In genomic region chr10:77800738-77801266, GRCh38 we compare ENCODE assay signal across 14 cellular contexts.
DNase-seq lines count a peak whose midpoint lies in the region; ATAC-seq and TF ChIP-seq lines count a peak whose summit lies in the region.
"Had no signal": no experiment of that assay in that cellular context is flagged by ENCODE, and none has a peak within 500 bp of the region (broad histone marks: within the 10 kb centered on the region; RNA-seq: fewer than 3 reads in every experiment).

No MANE protein-coding gene starts in this region.

- intact Hi-C loops in activated CD4-positive, alpha-beta memory T cell treated with anti-CD3 and anti-CD28 coated beads for 36 hours (cut with micrococcal nuclease) = loop anchor here (1.0 kb wide), 2 partner anchors 31 to 35 kb away; no protein-coding TSS in a partner anchor
- intact Hi-C loops in esophagus muscularis mucosa (cut with DNase I) = no loop called here

- no peak for TF ChIP-seq POLR2A in esophagus muscularis mucosa (IDR thresholded peaks at IDR 0.05; ENCODE audit: low read depth)

- peak; percentile 43 for DNase-seq in activated effector memory CD4-positive, alpha-beta T cell treated with anti-CD3 and anti-CD28 coated beads, Interleukin-2, amount 50 U/mL, for 16 hours
- DNase-seq in activated effector memory CD4-positive, alpha-beta T cell treated with Interleukin-2 at 50 U/mL for 16 hours = no peak
- DNase-seq in activated CD4-positive, alpha-beta memory T cell treated with anti-CD3 and anti-CD28 coated beads for 36 hours = no peak
- DNase-seq in effector memory CD8-positive, alpha-beta T cell = no peak
- no peak for DNase-seq in stimulated activated effector memory CD8-positive, alpha-beta T cell treated with anti-CD3 and anti-CD28 coated beads, Interleukin-12 subunit alpha, Interleukin-12 subunit beta, amount 100 ng/mL, for 72 hours (ENCODE audit: low spot score in 2 of 2)
- DNase-seq in foreskin keratinocyte (no peak), EL (no peak), esophagus muscularis mucosa (ENCODE audit: extremely low spot score) (no peak)
- DNase-seq: cerebellar nuclear complex, COR-L47, NCI-H1417 treated with DMSO at 0.1 percent for 48 hours, NCI-H2171 treated with DMSO at 0.1 percent for 48 hours, RPMI8226, uterus had no signal

- H3K4me3 ChIP-seq in esophagus muscularis mucosa = no peak overlapping the region
- H3K4me3 ChIP-seq: uterus had no signal

- peaks cover 60 to 99% (median 87%) of the 10 kb centered on the region in 4 donors for H3K36me3 ChIP-seq in esophagus muscularis mucosa
- H3K36me3 ChIP-seq: uterus had no signal

- H3K4me3 Mint-ChIP-seq in activated CD4-positive, alpha-beta memory T cell treated with anti-CD3 and anti-CD28 coated beads for 36 hours = no peak overlapping the region
- H3K4me3 Mint-ChIP-seq in effector memory CD8-positive, alpha-beta T cell = peak overlapping the region; percentile 0 to 51
- H3K4me3 Mint-ChIP-seq in stimulated activated effector memory CD8-positive, alpha-beta T cell treated with anti-CD3 and anti-CD28 coated beads, Interleukin-12 subunit alpha, Interleukin-12 subunit beta, amount 100 ng/mL, for 72 hours = peak overlapping the region; percentile 45

- H3K27me3 ChIP-seq in foreskin keratinocyte (no peaks in the 10 kb centered on the region), esophagus muscularis mucosa (no peaks in the 10 kb centered on the region)
- H3K27me3 ChIP-seq: uterus had no signal

- POLR2A ChIA-PET in activated CD4-positive, alpha-beta memory T cell treated with anti-CD3 and anti-CD28 coated beads for 36 hours (lab: Charles Lee) = no interaction called here

- peaks cover 18% of the 10 kb centered on the region for H3K4me1 Mint-ChIP-seq in activated CD4-positive, alpha-beta memory T cell treated with anti-CD3 and anti-CD28 coated beads for 36 hours (ENCODE audit: low read depth)
- H3K4me1 Mint-ChIP-seq in effector memory CD8-positive, alpha-beta T cell (ENCODE audit: low read depth in 2 of 2) = peaks cover 17 to 34% of the 10 kb centered on the region in 2 donors
- peaks cover 58% of the 10 kb centered on the region for H3K4me1 Mint-ChIP-seq in stimulated activated effector memory CD8-positive, alpha-beta T cell treated with anti-CD3 and anti-CD28 coated beads, Interleukin-12 subunit alpha, Interleukin-12 subunit beta, amount 100 ng/mL, for 72 hours

- WGBS in esophagus muscularis mucosa = 86% methylated on average over 5 of the region's 5 CpGs

- H3K27ac ChIP-seq in foreskin keratinocyte (no peak overlapping the region), esophagus muscularis mucosa (replicated peaks in 1 of 4) (no peak overlapping the region)
- H3K27ac ChIP-seq: uterus had no signal

- H3K9me3 ChIP-seq in esophagus muscularis mucosa = no peaks in the 10 kb centered on the region
- H3K9me3 ChIP-seq: uterus had no signal

- TF ChIP-seq CTCF in foreskin keratinocyte (conservative IDR thresholded peaks at IDR 0.05) (no peak), esophagus muscularis mucosa (IDR thresholded peaks at IDR 0.05) (no peak)

- no peak for ATAC-seq in effector memory CD8-positive, alpha-beta T cell (replicated peaks)
- ATAC-seq in stimulated activated effector memory CD8-positive, alpha-beta T cell treated with anti-CD3 and anti-CD28 coated beads, Interleukin-12 subunit alpha, Interleukin-12 subunit beta, amount 100 ng/mL, for 72 hours = peak; percentile 47
- no peak for ATAC-seq in foreskin keratinocyte

- no peaks in the 10 kb centered on the region for H3K36me3 Mint-ChIP-seq in activated CD4-positive, alpha-beta memory T cell treated with anti-CD3 and anti-CD28 coated beads for 36 hours
- peaks cover 32% of the 10 kb centered on the region for H3K36me3 Mint-ChIP-seq in effector memory CD8-positive, alpha-beta T cell (ENCODE audit: insufficient read depth)
- peaks cover 53% of the 10 kb centered on the region for H3K36me3 Mint-ChIP-seq in stimulated activated effector memory CD8-positive, alpha-beta T cell treated with anti-CD3 and anti-CD28 coated beads, Interleukin-12 subunit alpha, Interleukin-12 subunit beta, amount 100 ng/mL, for 72 hours

- CTCF ChIA-PET in activated CD4-positive, alpha-beta memory T cell treated with anti-CD3 and anti-CD28 coated beads for 36 hours (lab: Charles Lee) = no interaction called here

- H3K4me1 ChIP-seq in foreskin keratinocyte = no peaks in the 10 kb centered on the region
- H3K4me1 ChIP-seq in esophagus muscularis mucosa = no peaks in the 10 kb centered on the region
- H3K4me1 ChIP-seq: uterus had no signal

- TF ChIP-seq EP300 in esophagus muscularis mucosa (IDR thresholded peaks at IDR 0.05) = no peak

- peak overlapping the region; percentile 46 for H3K27ac Mint-ChIP-seq in activated CD4-positive, alpha-beta memory T cell treated with anti-CD3 and anti-CD28 coated beads for 36 hours
- peak overlapping the region; percentile 72 to 94 for H3K27ac Mint-ChIP-seq in effector memory CD8-positive, alpha-beta T cell
- peak overlapping the region; percentile 88 for H3K27ac Mint-ChIP-seq in stimulated activated effector memory CD8-positive, alpha-beta T cell treated with anti-CD3 and anti-CD28 coated beads, Interleukin-12 subunit alpha, Interleukin-12 subunit beta, amount 100 ng/mL, for 72 hours

- no peaks in the 10 kb centered on the region for H3K27me3 Mint-ChIP-seq in activated CD4-positive, alpha-beta memory T cell treated with anti-CD3 and anti-CD28 coated beads for 36 hours
- H3K27me3 Mint-ChIP-seq in effector memory CD8-positive, alpha-beta T cell = no peaks in the 10 kb centered on the region

- no peaks in the 10 kb centered on the region for H3K9me3 Mint-ChIP-seq in activated CD4-positive, alpha-beta memory T cell treated with anti-CD3 and anti-CD28 coated beads for 36 hours
- H3K9me3 Mint-ChIP-seq in effector memory CD8-positive, alpha-beta T cell = no peaks in the 10 kb centered on the region
- no peaks in the 10 kb centered on the region for H3K9me3 Mint-ChIP-seq in stimulated activated effector memory CD8-positive, alpha-beta T cell treated with anti-CD3 and anti-CD28 coated beads, Interleukin-12 subunit alpha, Interleukin-12 subunit beta, amount 100 ng/mL, for 72 hours
